Comparison of ENCODE assay signal across 1 cellular context in the genomic region with DNA sequence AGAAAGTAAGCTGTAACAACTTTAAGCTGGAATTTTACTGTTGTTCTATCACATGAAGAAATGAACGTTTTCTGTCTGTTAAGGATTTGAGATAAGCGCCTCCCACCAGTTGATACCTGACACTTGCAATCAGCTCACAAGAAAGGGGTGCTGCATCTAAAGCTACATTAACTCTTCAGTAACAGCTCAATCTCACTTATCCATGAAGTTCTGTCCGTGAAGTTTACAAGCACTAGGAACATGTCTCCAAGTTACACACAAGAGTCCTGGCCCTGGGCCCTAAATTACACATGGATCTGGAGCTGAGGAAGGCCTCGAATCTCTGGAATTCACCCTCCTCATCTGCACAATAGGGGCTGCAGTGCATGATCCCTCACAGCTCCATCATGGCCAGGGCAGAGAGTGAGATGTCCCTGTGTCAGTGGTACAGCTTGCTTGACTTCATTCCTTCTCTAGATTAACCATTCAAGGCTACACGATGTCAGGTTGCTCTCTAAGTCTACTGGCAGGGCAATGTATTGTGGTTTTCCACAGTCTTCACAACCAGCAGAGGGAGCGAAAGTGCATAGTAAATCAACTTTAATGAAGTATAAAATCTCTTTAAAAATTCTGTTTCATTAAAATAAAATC.
TF ChIP-seq lines count a peak whose summit lies in the region.

No MANE protein-coding gene starts in this region.

TF ChIP-seq in K562, 482 proteins besides CTCF, POLR2A, EP300 and RAD21 (continued from another document):
- TF ChIP-seq, protein P1, sequence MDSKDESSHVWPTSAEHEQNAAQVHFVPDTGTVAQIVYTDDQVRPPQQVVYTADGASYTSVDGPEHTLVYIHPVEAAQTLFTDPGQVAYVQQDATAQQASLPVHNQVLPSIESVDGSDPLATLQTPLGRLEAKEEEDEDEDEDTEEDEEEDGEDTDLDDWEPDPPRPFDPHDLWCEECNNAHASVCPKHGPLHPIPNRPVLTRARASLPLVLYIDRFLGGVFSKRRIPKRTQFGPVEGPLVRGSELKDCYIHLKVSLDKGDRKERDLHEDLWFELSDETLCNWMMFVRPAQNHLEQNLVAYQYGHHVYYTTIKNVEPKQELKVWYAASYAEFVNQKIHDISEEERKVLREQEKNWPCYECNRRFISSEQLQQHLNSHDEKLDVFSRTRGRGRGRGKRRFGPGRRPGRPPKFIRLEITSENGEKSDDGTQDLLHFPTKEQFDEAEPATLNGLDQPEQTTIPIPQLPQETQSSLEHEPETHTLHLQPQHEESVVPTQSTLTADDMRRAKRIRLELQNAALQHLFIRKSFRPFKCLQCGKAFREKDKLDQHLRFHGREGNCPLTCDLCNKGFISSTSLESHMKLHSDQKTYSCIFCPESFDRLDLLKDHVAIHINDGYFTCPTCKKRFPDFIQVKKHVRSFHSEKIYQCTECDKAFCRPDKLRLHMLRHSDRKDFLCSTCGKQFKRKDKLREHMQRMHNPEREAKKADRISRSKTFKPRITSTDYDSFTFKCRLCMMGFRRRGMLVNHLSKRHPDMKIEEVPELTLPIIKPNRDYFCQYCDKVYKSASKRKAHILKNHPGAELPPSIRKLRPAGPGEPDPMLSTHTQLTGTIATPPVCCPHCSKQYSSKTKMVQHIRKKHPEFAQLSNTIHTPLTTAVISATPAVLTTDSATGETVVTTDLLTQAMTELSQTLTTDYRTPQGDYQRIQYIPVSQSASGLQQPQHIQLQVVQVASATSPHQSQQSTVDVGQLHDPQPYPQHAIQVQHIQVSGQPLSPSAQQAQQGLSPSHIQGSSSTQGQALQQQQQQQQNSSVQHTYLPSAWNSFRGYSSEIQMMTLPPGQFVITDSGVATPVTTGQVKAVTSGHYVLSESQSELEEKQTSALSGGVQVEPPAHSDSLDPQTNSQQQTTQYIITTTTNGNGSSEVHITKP (IDR thresholded peaks at IDR 0.05; ENCODE audit: partially characterized antibody), result peak; percentile 81
- TF ChIP-seq LARP7 (IDR thresholded peaks at IDR 0.05) (no peak), TEAD1 (CRISPR knock-in tag; IDR thresholded peaks at IDR 0.05) (0 out of 4 replicates have a peak, but pooled peaks of 1 of the 2 experiments have one; percentile 37), SMAD4 (CRISPR knock-in tag; conservative IDR thresholded peaks at IDR 0.05) (no peak), ZFX (CRISPR knock-in tag; IDR thresholded peaks at IDR 0.05) (peak; percentile 28; the same call in 1 of the 2 replicates), RB1 (IDR thresholded peaks at IDR 0.05; ENCODE audit: low read depth) (no peak), FOXA1 (IDR thresholded peaks at IDR 0.05; ENCODE audit: borderline replicate concordance) (no peak)
- TF ChIP-seq, protein P2, sequence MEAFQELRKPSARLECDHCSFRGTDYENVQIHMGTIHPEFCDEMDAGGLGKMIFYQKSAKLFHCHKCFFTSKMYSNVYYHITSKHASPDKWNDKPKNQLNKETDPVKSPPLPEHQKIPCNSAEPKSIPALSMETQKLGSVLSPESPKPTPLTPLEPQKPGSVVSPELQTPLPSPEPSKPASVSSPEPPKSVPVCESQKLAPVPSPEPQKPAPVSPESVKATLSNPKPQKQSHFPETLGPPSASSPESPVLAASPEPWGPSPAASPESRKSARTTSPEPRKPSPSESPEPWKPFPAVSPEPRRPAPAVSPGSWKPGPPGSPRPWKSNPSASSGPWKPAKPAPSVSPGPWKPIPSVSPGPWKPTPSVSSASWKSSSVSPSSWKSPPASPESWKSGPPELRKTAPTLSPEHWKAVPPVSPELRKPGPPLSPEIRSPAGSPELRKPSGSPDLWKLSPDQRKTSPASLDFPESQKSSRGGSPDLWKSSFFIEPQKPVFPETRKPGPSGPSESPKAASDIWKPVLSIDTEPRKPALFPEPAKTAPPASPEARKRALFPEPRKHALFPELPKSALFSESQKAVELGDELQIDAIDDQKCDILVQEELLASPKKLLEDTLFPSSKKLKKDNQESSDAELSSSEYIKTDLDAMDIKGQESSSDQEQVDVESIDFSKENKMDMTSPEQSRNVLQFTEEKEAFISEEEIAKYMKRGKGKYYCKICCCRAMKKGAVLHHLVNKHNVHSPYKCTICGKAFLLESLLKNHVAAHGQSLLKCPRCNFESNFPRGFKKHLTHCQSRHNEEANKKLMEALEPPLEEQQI (IDR thresholded peaks at IDR 0.05), result no peak
- TF ChIP-seq, protein P3, sequence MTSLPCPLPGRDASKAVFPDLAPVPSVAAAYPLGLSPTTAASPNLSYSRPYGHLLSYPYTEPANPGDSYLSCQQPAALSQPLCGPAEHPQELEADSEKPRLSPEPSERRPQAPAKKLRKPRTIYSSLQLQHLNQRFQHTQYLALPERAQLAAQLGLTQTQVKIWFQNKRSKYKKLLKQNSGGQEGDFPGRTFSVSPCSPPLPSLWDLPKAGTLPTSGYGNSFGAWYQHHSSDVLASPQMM (CRISPR knock-in tag; IDR thresholded peaks at IDR 0.05), result no peak
- TF ChIP-seq, protein P4, sequence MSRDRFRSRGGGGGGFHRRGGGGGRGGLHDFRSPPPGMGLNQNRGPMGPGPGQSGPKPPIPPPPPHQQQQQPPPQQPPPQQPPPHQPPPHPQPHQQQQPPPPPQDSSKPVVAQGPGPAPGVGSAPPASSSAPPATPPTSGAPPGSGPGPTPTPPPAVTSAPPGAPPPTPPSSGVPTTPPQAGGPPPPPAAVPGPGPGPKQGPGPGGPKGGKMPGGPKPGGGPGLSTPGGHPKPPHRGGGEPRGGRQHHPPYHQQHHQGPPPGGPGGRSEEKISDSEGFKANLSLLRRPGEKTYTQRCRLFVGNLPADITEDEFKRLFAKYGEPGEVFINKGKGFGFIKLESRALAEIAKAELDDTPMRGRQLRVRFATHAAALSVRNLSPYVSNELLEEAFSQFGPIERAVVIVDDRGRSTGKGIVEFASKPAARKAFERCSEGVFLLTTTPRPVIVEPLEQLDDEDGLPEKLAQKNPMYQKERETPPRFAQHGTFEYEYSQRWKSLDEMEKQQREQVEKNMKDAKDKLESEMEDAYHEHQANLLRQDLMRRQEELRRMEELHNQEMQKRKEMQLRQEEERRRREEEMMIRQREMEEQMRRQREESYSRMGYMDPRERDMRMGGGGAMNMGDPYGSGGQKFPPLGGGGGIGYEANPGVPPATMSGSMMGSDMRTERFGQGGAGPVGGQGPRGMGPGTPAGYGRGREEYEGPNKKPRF (IDR thresholded peaks at IDR 0.05; ENCODE audit: low read depth, low read length), result no peak
- TF ChIP-seq, protein P5, sequence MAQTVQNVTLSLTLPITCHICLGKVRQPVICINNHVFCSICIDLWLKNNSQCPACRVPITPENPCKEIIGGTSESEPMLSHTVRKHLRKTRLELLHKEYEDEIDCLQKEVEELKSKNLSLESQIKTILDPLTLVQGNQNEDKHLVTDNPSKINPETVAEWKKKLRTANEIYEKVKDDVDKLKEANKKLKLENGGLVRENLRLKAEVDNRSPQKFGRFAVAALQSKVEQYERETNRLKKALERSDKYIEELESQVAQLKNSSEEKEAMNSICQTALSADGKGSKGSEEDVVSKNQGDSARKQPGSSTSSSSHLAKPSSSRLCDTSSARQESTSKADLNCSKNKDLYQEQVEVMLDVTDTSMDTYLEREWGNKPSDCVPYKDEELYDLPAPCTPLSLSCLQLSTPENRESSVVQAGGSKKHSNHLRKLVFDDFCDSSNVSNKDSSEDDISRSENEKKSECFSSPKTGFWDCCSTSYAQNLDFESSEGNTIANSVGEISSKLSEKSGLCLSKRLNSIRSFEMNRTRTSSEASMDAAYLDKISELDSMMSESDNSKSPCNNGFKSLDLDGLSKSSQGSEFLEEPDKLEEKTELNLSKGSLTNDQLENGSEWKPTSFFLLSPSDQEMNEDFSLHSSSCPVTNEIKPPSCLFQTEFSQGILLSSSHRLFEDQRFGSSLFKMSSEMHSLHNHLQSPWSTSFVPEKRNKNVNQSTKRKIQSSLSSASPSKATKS (CRISPR knock-in tag; IDR thresholded peaks at IDR 0.05), result no peak
